7 cellular contexts compared by ENCODE assay signal in genomic region chr5:159708090-159708489, GRCh38.
"Had no signal": no experiment of that assay in that cellular context is flagged by ENCODE, and none has a peak within 500 bp of the region (broad histone marks: within the 10 kb centered on the region; RNA-seq: fewer than 3 reads in every experiment).

No MANE protein-coding gene starts in this region.

- H3K27ac ChIP-seq: HL-60, KMS-11 had no signal

- DNase-seq: IMR-90, KBM-7, KG1 had no signal

- H3K9ac ChIP-seq: KMS-11 had no signal

- ATAC-seq: HepG2 had no signal

- H3K4me2 ChIP-seq: KMS-11 had no signal

- FAIRE-seq: HepG2, HTR-8/SVneo had no signal
